22 cellular contexts compared by ENCODE assay signal in genomic region chr6:119614138-119614537, GRCh38.
"Had no signal": no experiment of that assay in that cellular context is flagged by ENCODE, and none has a peak within 500 bp of the region (broad histone marks: within the 10 kb centered on the region; RNA-seq: fewer than 3 reads in every experiment).

No MANE protein-coding gene starts in this region.

- H3K4me3 Mint-ChIP-seq: activated naive CD8-positive, alpha-beta T cell; activated T-cell treated with anti-CD3 and anti-CD28 coated beads, Interleukin-2, amount 50 U/mL, for 24 hours; activated T-helper 17 cell treated with anti-CD3 and anti-CD28 coated beads, Interleukin-2, amount 50 U/mL, for 72 hours; naive thymus-derived CD8-positive, alpha-beta T cell had no signal

- H3K36me3 Mint-ChIP-seq: activated naive CD8-positive, alpha-beta T cell; naive thymus-derived CD8-positive, alpha-beta T cell had no signal

- H3K9me3 Mint-ChIP-seq: activated T-cell treated with anti-CD3 and anti-CD28 coated beads, Interleukin-2, amount 50 U/mL, for 24 hours; activated T-helper 17 cell treated with anti-CD3 and anti-CD28 coated beads, Interleukin-2, amount 50 U/mL, for 72 hours; naive thymus-derived CD8-positive, alpha-beta T cell had no signal

- FAIRE-seq: kidney had no signal

- H3K27me3 Mint-ChIP-seq: activated naive CD8-positive, alpha-beta T cell; activated T-helper 17 cell treated with anti-CD3 and anti-CD28 coated beads, Interleukin-2, amount 50 U/mL, for 72 hours; naive thymus-derived CD8-positive, alpha-beta T cell had no signal

- ATAC-seq: activated T-helper 17 cell treated with anti-CD3 and anti-CD28 coated beads, Interleukin-2, amount 50 U/mL, for 72 hours; heart right ventricle; naive thymus-derived CD8-positive, alpha-beta T cell had no signal

- H3K4me3 ChIP-seq: breast epithelium, colonic mucosa, esophagus squamous epithelium, heart right ventricle, lung, sigmoid colon, thoracic aorta, upper lobe of left lung had no signal

- H3K9me3 ChIP-seq: breast epithelium, colonic mucosa, esophagus squamous epithelium, heart right ventricle, sigmoid colon, thoracic aorta, upper lobe of left lung had no signal

- H3K27ac ChIP-seq: breast epithelium, colonic mucosa, esophagus squamous epithelium, heart right ventricle, sigmoid colon, thoracic aorta, upper lobe of left lung had no signal

- H3K27ac Mint-ChIP-seq: activated naive CD8-positive, alpha-beta T cell; activated T-cell treated with anti-CD3 and anti-CD28 coated beads, Interleukin-2, amount 50 U/mL, for 24 hours; activated T-helper 17 cell treated with anti-CD3 and anti-CD28 coated beads, Interleukin-2, amount 50 U/mL, for 72 hours; naive thymus-derived CD8-positive, alpha-beta T cell; progenitor cell of endocrine pancreas had no signal

- DNase-seq: activated CD8-positive, alpha-beta memory T cell treated with anti-CD3 and anti-CD28 coated beads, Interleukin-2, amount 50 U/mL, for 4 hours; activated naive CD4-positive, alpha-beta T cell; activated T-cell treated with anti-CD3 and anti-CD28 coated beads, Interleukin-2, amount 50 U/mL, for 24 hours; amniotic stem cell; colonic mucosa; esophagus squamous epithelium; heart right ventricle; kidney; naive thymus-derived CD8-positive, alpha-beta T cell; retina; sigmoid colon; stimulated activated CD4-positive, alpha-beta T cell treated with anti-CD3 and anti-CD28 coated beads, Interleukin-2, amount 100 ng/mL, for 48 hours; stimulated activated CD8-positive, alpha-beta memory T cell treated with anti-CD3 and anti-CD28 coated beads, Interleukin-4, amount 100 ng/mL, for 48 hours; stimulated activated naive CD4-positive, alpha-beta T cell treated with Interleukin-2 at 50 U/mL for 16 hours; T-helper 9 cell; upper lobe of left lung had no signal

- H3K27me3 ChIP-seq: breast epithelium, colonic mucosa, esophagus squamous epithelium, heart right ventricle, sigmoid colon, upper lobe of left lung had no signal

- H3K36me3 ChIP-seq: breast epithelium, colonic mucosa, esophagus squamous epithelium, heart right ventricle, sigmoid colon, thoracic aorta, upper lobe of left lung had no signal

- H3K4me1 ChIP-seq: breast epithelium, colonic mucosa, esophagus squamous epithelium, heart right ventricle, upper lobe of left lung had no signal
